8 cellular contexts compared by ENCODE assay signal in the genomic region with DNA sequence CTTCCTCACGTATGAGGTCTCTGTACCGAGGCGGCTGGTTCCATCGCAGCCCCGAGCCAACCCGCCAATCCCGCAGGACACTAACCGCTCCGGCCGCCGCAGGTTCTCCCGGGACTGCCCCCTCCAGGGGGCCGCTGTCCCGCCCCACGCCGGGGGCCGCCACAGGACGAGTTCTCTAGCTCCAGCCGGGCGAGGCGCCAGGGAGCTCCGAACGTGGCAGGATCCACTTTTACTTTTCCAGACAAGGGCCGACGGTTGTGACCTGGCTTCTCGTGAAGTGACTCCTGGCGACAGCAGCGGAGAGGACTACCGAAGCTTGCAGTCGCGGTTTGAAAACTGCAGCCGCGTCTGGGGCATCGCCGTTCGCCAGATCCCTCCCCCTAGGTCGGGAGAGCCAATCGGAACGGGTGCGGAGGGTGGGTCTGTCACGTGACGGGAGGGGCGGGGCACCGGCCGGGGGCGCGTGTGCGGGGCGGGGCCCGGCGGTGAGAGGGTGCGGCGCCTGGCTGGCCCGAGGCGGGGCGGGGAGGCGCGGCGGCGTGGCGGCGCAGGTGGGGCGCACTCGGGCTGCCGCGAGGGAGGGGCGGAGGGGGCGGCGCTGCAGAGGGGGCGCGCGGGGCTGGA. TPM values are rescaled to one million over a fixed set of nuclear protein-coding genes. Genes with fewer than 3 reads are reported as not detected.
DNase-seq lines count a peak whose midpoint lies in the region; ATAC-seq and TF ChIP-seq lines count a peak whose summit lies in the region.

A gene (minus strand): TSS at position 331 of the 624 bp plus-strand sequence. CDS start 8,195 bp downstream, outside the sequence.

- no peak for TF ChIP-seq CTCF in DOHH2 (IDR thresholded peaks at IDR 0.05; ENCODE audit: low read depth, low read length, poor library complexity, severe bottlenecking)
- TF ChIP-seq CTCF in fibroblast of the aortic adventitia (IDR thresholded peaks at IDR 0.05; ENCODE audit: insufficient read depth, low read length), result peak; percentile 20
- TF ChIP-seq CTCF in nephron (IDR thresholded peaks at IDR 0.05; ENCODE audit: unreplicated experiment in 3 of 3), result peak in 1 of 3 experiments; percentile 15

- no peaks in the 10 kb centered on the region for H3K27me3 ChIP-seq in DOHH2 (ENCODE audit: control insufficient read depth, low read length)

- peaks cover 52% of the 10 kb centered on the region for H3K4me1 ChIP-seq in DOHH2 (ENCODE audit: control insufficient read depth, low read length)

- H3K9me3 ChIP-seq in DOHH2 (ENCODE audit: control insufficient read depth, insufficient read depth, low read length), result no peaks in the 10 kb centered on the region

- H3K27me3 Mint-ChIP-seq in nephron (ENCODE audit: low read depth), result peaks cover 25% of the 10 kb centered on the region

- H3K4me2 ChIP-seq in DOHH2 (ENCODE audit: low read length), result peak within 1 kb of the TSS; percentile 92

- H3K9me2 ChIP-seq in DOHH2 (replicated peaks; ENCODE audit: control insufficient read depth, low read length), result no peaks in the 10 kb centered on the region

- H3K9me3 Mint-ChIP-seq in nephron, result no peaks in the 10 kb centered on the region

- H3K36me3 Mint-ChIP-seq in nephron (ENCODE audit: low read depth), result no peaks in the 10 kb centered on the region

- DNase-seq in Kasumi-1 (lab: John Stamatoyannopoulos, UW) (peak; percentile 96 to 98), fibroblast of the aortic adventitia (ENCODE audit: low read depth) (peak; percentile 89)
- peak; percentile 96 for DNase-seq in activated T-helper 9 cell treated with anti-CD3 and anti-CD28 coated beads, Interleukin-2, amount 50 U/mL, for 16 hours (ENCODE audit: low read depth)
- peak; percentile 98 for DNase-seq in stimulated activated naive CD8-positive, alpha-beta T cell treated with anti-CD3 and anti-CD28 coated beads, Interleukin-15, Interleukin-2, amounts not matched to agents 100 U/mL and 50 U/mL, for 24 hours

- H3K27ac ChIP-seq in DOHH2 (ENCODE audit: low read depth, low read length), result peak within 1 kb of the TSS; percentile 99

- peak; percentile 99 for TF ChIP-seq POLR2A in Raji (IDR thresholded peaks at IDR 0.05; ENCODE audit: insufficient read depth, low read depth, low read length)

- peak within 1 kb of the TSS; percentile 94 to 98 (median 94) for H3K4me3 Mint-ChIP-seq in nephron

- peaks cover 29% of the 10 kb centered on the region for H3K4me1 Mint-ChIP-seq in nephron

- peak within 1 kb of the TSS; percentile 31 to 83 (median 80) for H3K27ac Mint-ChIP-seq in nephron

- peak; percentile 51 for ATAC-seq in GM21825 (IDR thresholded peaks at IDR 0.05; ENCODE audit: unreplicated experiment)
- ATAC-seq in stimulated activated naive CD8-positive, alpha-beta T cell treated with anti-CD3 and anti-CD28 coated beads, Interleukin-15, Interleukin-2, amounts not matched to agents 100 U/mL and 50 U/mL, for 24 hours, result peak; percentile 76

- H3F3A ChIP-seq in DOHH2 (ENCODE audit: control insufficient read depth, insufficient read depth), result peaks cover 31% of the 10 kb centered on the region

- peaks cover 14% of the 10 kb centered on the region for H4K20me1 ChIP-seq in DOHH2 (ENCODE audit: control insufficient read depth, insufficient read depth, low read depth, low read length)

- peaks cover 88% of the 10 kb centered on the region for H3K79me2 ChIP-seq in DOHH2 (ENCODE audit: control insufficient read depth, low read length)

- H3K4me3 ChIP-seq in DOHH2 (ENCODE audit: low read length), result peak within 1 kb of the TSS; percentile 79
- peak within 1 kb of the TSS; percentile 89 for H3K4me3 ChIP-seq in fibroblast of the aortic adventitia (ENCODE audit: low read depth, low read length)

- peaks cover 82% of the 10 kb centered on the region for H3K36me3 ChIP-seq in DOHH2 (ENCODE audit: control insufficient read depth, low read length)

RNA-seq across cellular contexts. Expression of the gene that starts here (rescaled TPM):
- total RNA-seq in fibroblast of the aortic adventitia (ENCODE audit: low replicate concordance), result 50.5 and 114 TPM in 2 replicates

Comparison
In these comparisons a context has a peak if more than half of its experiments do, and no peak if none do; other contexts are left out.
1. Peak in every context shown above with its lines: DNase-seq, ATAC-seq, H3K4me3 ChIP-seq and H3K27ac ChIP-seq.